ENCODE assay signal across 17 cellular contexts in the genomic region with DNA sequence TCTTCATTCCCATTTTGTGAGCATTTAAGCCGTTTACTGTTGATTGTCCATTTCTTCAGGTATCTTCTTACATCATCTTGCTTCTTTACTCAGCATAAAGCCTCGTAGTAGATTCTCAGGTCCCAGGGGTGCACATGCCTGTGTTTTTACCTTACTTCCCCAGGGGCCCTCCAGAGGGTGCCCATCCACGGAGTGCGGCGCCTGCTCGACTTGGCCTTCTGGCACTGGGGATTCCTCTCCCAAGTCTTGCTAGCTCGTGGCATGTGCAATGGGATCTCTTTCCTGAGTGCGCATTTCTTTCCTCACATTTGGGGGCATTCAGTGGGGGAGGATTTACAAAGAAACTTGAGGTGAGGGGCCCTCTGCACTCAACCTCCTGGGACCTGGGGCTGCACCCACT.
DNase-seq lines count a peak whose midpoint lies in the region; ATAC-seq, FAIRE-seq and TF ChIP-seq lines count a peak whose summit lies in the region.
"Had no signal": no experiment of that assay in that cellular context is flagged by ENCODE, and none has a peak within 500 bp of the region (broad histone marks: within the 10 kb centered on the region; RNA-seq: fewer than 3 reads in every experiment).

No MANE protein-coding gene starts in this region.

- no peak overlapping the region for H3K4me3 Mint-ChIP-seq in astrocyte (ENCODE audit: unreplicated experiment)
- no peak overlapping the region for H3K4me3 Mint-ChIP-seq in Calu3 (ENCODE audit: low read depth, unreplicated experiment)
- no peak overlapping the region for H3K4me3 Mint-ChIP-seq in nephron progenitor cell
- H3K4me3 Mint-ChIP-seq: CD4-positive, CD25-positive, alpha-beta regulatory T cell; naive thymus-derived CD8-positive, alpha-beta T cell; stimulated activated memory B cell treated with anti-CD40 and anti-IgM and Interleukin-4, amounts not matched to agents 10 μg/mL and 1 μg/mL and 100 μg/mL, for 72 hours had no signal

- H3K79me2 ChIP-seq in astrocyte (ENCODE audit: insufficient read depth, low read length) = no peaks in the 10 kb centered on the region

- H3K27ac ChIP-seq in heart left ventricle (peak overlapping the region in 9 of 12 donors; percentile 4 to 89 (median 71)), astrocyte (ENCODE audit: low read depth, low read length) (no peak overlapping the region), muscle layer of colon (ENCODE audit: low read depth, low read length) (peak overlapping the region; percentile 90), thyroid gland (peak overlapping the region in 1 of 3 donors; percentile 1), lower lobe of right lung (no peak overlapping the region)
- H3K27ac ChIP-seq: SJSA1 had no signal

- DNase-seq in heart left ventricle (no peak), Right ventricle myocardium inferior (ENCODE audit: missing footprints) (no peak), astrocyte (ENCODE audit: low read depth) (no peak), thyroid gland (peak; percentile 43 to 53), lower lobe of right lung (no peak), Calu3 (no peak), nephron progenitor cell (no peak)
- DNase-seq: activated CD4-positive, alpha-beta T cell treated with anti-CD3 and anti-CD28 coated beads for 4 hours; CD4-positive, CD25-positive, alpha-beta regulatory T cell; foreskin melanocyte; naive thymus-derived CD8-positive, alpha-beta T cell; NCI-H1694; T-helper 9 cell had no signal

- H3K27me3 Mint-ChIP-seq in astrocyte (ENCODE audit: low read depth, unreplicated experiment) (no peaks in the 10 kb centered on the region), Calu3 (ENCODE audit: unreplicated experiment) (no peaks in the 10 kb centered on the region), nephron progenitor cell (ENCODE audit: low read depth, poor library complexity) (peaks cover 5% of the 10 kb centered on the region)

- peaks cover 58% of the 10 kb centered on the region for H3K4me1 Mint-ChIP-seq in astrocyte (ENCODE audit: low read depth, unreplicated experiment)
- H3K4me1 Mint-ChIP-seq in Calu3 (ENCODE audit: low read depth, unreplicated experiment) = no peaks in the 10 kb centered on the region
- peaks cover 73% of the 10 kb centered on the region for H3K4me1 Mint-ChIP-seq in nephron progenitor cell
- H3K4me1 Mint-ChIP-seq: CD4-positive, CD25-positive, alpha-beta regulatory T cell; naive thymus-derived CD8-positive, alpha-beta T cell; stimulated activated memory B cell treated with anti-CD40 and anti-IgM and Interleukin-4, amounts not matched to agents 10 μg/mL and 1 μg/mL and 100 μg/mL, for 72 hours had no signal

- H3K4me3 ChIP-seq in heart left ventricle (no peak overlapping the region), astrocyte (ENCODE audit: insufficient read depth, low read depth, low read length) (no peak overlapping the region), muscle layer of colon (ENCODE audit: low read depth in 1 of 2, low read length in 2 of 2) (peak overlapping the region in 1 of 2 donors; percentile 22), thyroid gland (replicated peaks in 1 of 3) (no peak overlapping the region), lower lobe of right lung (no peak overlapping the region)
- H3K4me3 ChIP-seq: SJSA1 had no signal

- ATAC-seq in heart left ventricle (no peak), Right ventricle myocardium inferior (no peak), lower lobe of right lung (no peak)
- ATAC-seq: naive thymus-derived CD8-positive, alpha-beta T cell; stimulated activated memory B cell treated with anti-CD40 and anti-IgM and Interleukin-4, amounts not matched to agents 10 μg/mL and 1 μg/mL and 100 μg/mL, for 72 hours had no signal

- intact Hi-C loops in heart left ventricle (cut with DNase I) = loop anchor here in 1 of 10 donors (5.0 kb wide), 1 partner anchor 35 kb away; no protein-coding TSS in a partner anchor
- intact Hi-C loops in Right ventricle myocardium inferior (cut with DNase I) = loop anchor here (5.0 kb wide), 1 partner anchor 45 kb away; no protein-coding TSS in a partner anchor
- intact Hi-C loops in thyroid gland (cut with DNase I) = no loop called here
- intact Hi-C loops in lower lobe of right lung (cut with DNase I) = no loop called here
- intact Hi-C loops in Calu3 (cut with micrococcal nuclease; ENCODE audit: unreplicated experiment) = no loop called here

- peaks cover 7 to 68% (median 39%) of the 10 kb centered on the region in 12 donors for H3K4me1 ChIP-seq in heart left ventricle
- H3K4me1 ChIP-seq in astrocyte (ENCODE audit: insufficient read depth, low read length) = peaks cover 15% of the 10 kb centered on the region
- H3K4me1 ChIP-seq in muscle layer of colon (ENCODE audit: insufficient read depth, low read length) = peaks cover 57% of the 10 kb centered on the region
- H3K4me1 ChIP-seq in thyroid gland = peaks cover 25 to 40% of the 10 kb centered on the region in 2 donors
- H3K4me1 ChIP-seq in lower lobe of right lung = peaks cover 44% of the 10 kb centered on the region

- TF ChIP-seq CTCF in heart left ventricle (IDR thresholded peaks at IDR 0.05) = no peak
- no peak for TF ChIP-seq CTCF in astrocyte (IDR thresholded peaks at IDR 0.05; ENCODE audit: insufficient read depth, low read depth, low read length)
- TF ChIP-seq CTCF in thyroid gland (IDR thresholded peaks at IDR 0.05) = no peak
- no peak for TF ChIP-seq CTCF in lower lobe of right lung (IDR thresholded peaks at IDR 0.05)
- no peak for TF ChIP-seq CTCF in Calu3 (IDR thresholded peaks at IDR 0.05; ENCODE audit: unreplicated experiment)
- no peak for TF ChIP-seq CTCF in nephron progenitor cell (IDR thresholded peaks at IDR 0.05)

- H3K9me3 ChIP-seq in heart left ventricle (no peaks in the 10 kb centered on the region), astrocyte (ENCODE audit: insufficient read depth, low read depth, low read length) (no peaks in the 10 kb centered on the region), muscle layer of colon (ENCODE audit: low read length) (no peaks in the 10 kb centered on the region), thyroid gland (no peaks in the 10 kb centered on the region), lower lobe of right lung (no peaks in the 10 kb centered on the region)
- H3K9me3 ChIP-seq: SJSA1 had no signal

- no peak overlapping the region for H2AFZ ChIP-seq in astrocyte (ENCODE audit: low read depth, low read length)

- H3K27me3 ChIP-seq in heart left ventricle = no peaks in the 10 kb centered on the region
- H3K27me3 ChIP-seq in astrocyte (ENCODE audit: insufficient read depth, low read length) = no peaks in the 10 kb centered on the region
- no peaks in the 10 kb centered on the region for H3K27me3 ChIP-seq in muscle layer of colon (ENCODE audit: control insufficient read depth in 1 of 2, insufficient read depth in 2 of 2, low read length in 2 of 2)
- H3K27me3 ChIP-seq in thyroid gland = no peaks in the 10 kb centered on the region
- no peaks in the 10 kb centered on the region for H3K27me3 ChIP-seq in lower lobe of right lung (ENCODE audit: low read depth)
- H3K27me3 ChIP-seq: SJSA1 had no signal

- CTCF ChIA-PET in Calu3 (lab: Charles Lee) = no interaction called here

- H3K4me2 ChIP-seq in astrocyte (ENCODE audit: low read length) = no peak overlapping the region

- no peaks in the 10 kb centered on the region for H3K36me3 ChIP-seq in heart left ventricle
- no peaks in the 10 kb centered on the region for H3K36me3 ChIP-seq in astrocyte (ENCODE audit: insufficient read depth, low read length)
- H3K36me3 ChIP-seq in muscle layer of colon (ENCODE audit: insufficient read depth, low read length) = no peaks in the 10 kb centered on the region
- no peaks in the 10 kb centered on the region for H3K36me3 ChIP-seq in thyroid gland
- H3K36me3 ChIP-seq in lower lobe of right lung = no peaks in the 10 kb centered on the region
- H3K36me3 ChIP-seq: SJSA1 had no signal

- TF ChIP-seq POLR2A in heart left ventricle (IDR thresholded peaks at IDR 0.05) (no peak), thyroid gland (IDR thresholded peaks at IDR 0.05) (no peak)

- H3K9me3 Mint-ChIP-seq in astrocyte (ENCODE audit: unreplicated experiment) (peaks cover 1% of the 10 kb centered on the region), Calu3 (ENCODE audit: low read depth, unreplicated experiment) (no peaks in the 10 kb centered on the region), nephron progenitor cell (peaks cover 3% of the 10 kb centered on the region)
- H3K9me3 Mint-ChIP-seq: CD4-positive, CD25-positive, alpha-beta regulatory T cell; naive thymus-derived CD8-positive, alpha-beta T cell; stimulated activated memory B cell treated with anti-CD40 and anti-IgM and Interleukin-4, amounts not matched to agents 10 μg/mL and 1 μg/mL and 100 μg/mL, for 72 hours had no signal

- no peak overlapping the region for H3K9ac ChIP-seq in astrocyte (ENCODE audit: low read length)
- no peak overlapping the region for H3K9ac ChIP-seq in muscle layer of colon (ENCODE audit: low read length)

- H3K27ac Mint-ChIP-seq in astrocyte (ENCODE audit: unreplicated experiment) (peak overlapping the region; percentile 98), Calu3 (ENCODE audit: unreplicated experiment) (no peak overlapping the region), nephron progenitor cell (no peak overlapping the region)
- H3K27ac Mint-ChIP-seq: CD4-positive, CD25-positive, alpha-beta regulatory T cell; stimulated activated memory B cell treated with anti-CD40 and anti-IgM and Interleukin-4, amounts not matched to agents 10 μg/mL and 1 μg/mL and 100 μg/mL, for 72 hours had no signal

- no peaks in the 10 kb centered on the region for H3K36me3 Mint-ChIP-seq in astrocyte (ENCODE audit: low read depth, unreplicated experiment)
- peaks cover 15% of the 10 kb centered on the region for H3K36me3 Mint-ChIP-seq in Calu3 (ENCODE audit: insufficient read depth, unreplicated experiment)
- peaks cover 7% of the 10 kb centered on the region for H3K36me3 Mint-ChIP-seq in nephron progenitor cell (ENCODE audit: low read depth)
- H3K36me3 Mint-ChIP-seq: CD4-positive, CD25-positive, alpha-beta regulatory T cell; naive thymus-derived CD8-positive, alpha-beta T cell; stimulated activated memory B cell treated with anti-CD40 and anti-IgM and Interleukin-4, amounts not matched to agents 10 μg/mL and 1 μg/mL and 100 μg/mL, for 72 hours had no signal

- no TSS peak for BruUV-seq in Calu3 (replicated peaks; lab: Mats Ljungman, UMichigan)

- WGBS in heart left ventricle, 4 donors = 77 to 84% (median 79%) methylated on average over 8 of the region's 8 CpGs
- WGBS in thyroid gland, 2 donors = 39 to 51% methylated on average over 8 of the region's 8 CpGs

- H4K20me1 ChIP-seq in astrocyte (ENCODE audit: insufficient read depth, low read length) = peaks cover 29% of the 10 kb centered on the region

- FAIRE-seq in astrocyte (lab: Jason Lieb, UNC) = no peak
- FAIRE-seq: endometrium had no signal

Comparison
In these comparisons a context has a peak if more than half of its experiments do, and no peak if none do; other contexts are left out.
1. DNase-seq: peak in thyroid gland (2 of 2); none in heart left ventricle (0 of 5), Right ventricle myocardium inferior (single experiment), astrocyte (single experiment), lower lobe of right lung (single experiment), Calu3 (single experiment) and nephron progenitor cell (single experiment).
2. H3K27ac ChIP-seq: peak in heart left ventricle (9 of 12) and muscle layer of colon (single experiment); none in astrocyte (single experiment) and lower lobe of right lung (single experiment).